17 cellular contexts compared by ENCODE assay signal in genomic region chr2:129742415-129742814, GRCh38.
"Had no signal": no experiment of that assay in that cellular context is flagged by ENCODE, and none has a peak within 500 bp of the region (broad histone marks: within the 10 kb centered on the region; RNA-seq: fewer than 3 reads in every experiment).

No MANE protein-coding gene starts in this region.

- ATAC-seq: foreskin keratinocyte, gastroesophageal sphincter, heart left ventricle, left cardiac atrium, left lung had no signal

- H3K4me1 ChIP-seq: colonic mucosa, esophagus muscularis mucosa, foreskin keratinocyte, gastroesophageal sphincter, heart left ventricle, left lung, lower lobe of right lung had no signal

- DNase-seq: colonic mucosa; dermis blood vessel endothelial cell; dorsolateral prefrontal cortex; effector CD4-positive, alpha-beta T cell; effector memory CD4-positive, alpha-beta T cell; foreskin keratinocyte; heart left ventricle; hypothalamus; immature natural killer cell; left cardiac atrium; left lung; lower lobe of right lung; mesenchymal stem cell; midbrain had no signal

- H3K27ac ChIP-seq: colonic mucosa, dorsolateral prefrontal cortex, esophagus muscularis mucosa, foreskin keratinocyte, gastroesophageal sphincter, heart left ventricle, hepatocyte, left lung, lower lobe of right lung had no signal

- H3K9me3 ChIP-seq: colonic mucosa, esophagus muscularis mucosa, gastroesophageal sphincter, heart left ventricle, left lung, lower lobe of right lung had no signal

- H3K27me3 ChIP-seq: colonic mucosa, esophagus muscularis mucosa, foreskin keratinocyte, gastroesophageal sphincter, hepatocyte, left lung had no signal

- H3K4me1 Mint-ChIP-seq: immature natural killer cell had no signal

- H3K4me3 ChIP-seq: colonic mucosa, dorsolateral prefrontal cortex, esophagus muscularis mucosa, gastroesophageal sphincter, heart left ventricle, hepatocyte, left lung, lower lobe of right lung had no signal

- H3K27ac Mint-ChIP-seq: immature natural killer cell had no signal

- H3K36me3 ChIP-seq: colonic mucosa, esophagus muscularis mucosa, gastroesophageal sphincter, heart left ventricle, left lung, lower lobe of right lung had no signal

- H3K36me3 Mint-ChIP-seq: immature natural killer cell had no signal

- H2AFZ ChIP-seq: hepatocyte had no signal

- H3K4me2 ChIP-seq: hepatocyte had no signal

- H3K9me3 Mint-ChIP-seq: immature natural killer cell had no signal

- H3K4me3 Mint-ChIP-seq: immature natural killer cell had no signal

- H3K79me2 ChIP-seq: hepatocyte had no signal
